Comparison of ENCODE assay signal across 26 cellular contexts in the genomic region with DNA sequence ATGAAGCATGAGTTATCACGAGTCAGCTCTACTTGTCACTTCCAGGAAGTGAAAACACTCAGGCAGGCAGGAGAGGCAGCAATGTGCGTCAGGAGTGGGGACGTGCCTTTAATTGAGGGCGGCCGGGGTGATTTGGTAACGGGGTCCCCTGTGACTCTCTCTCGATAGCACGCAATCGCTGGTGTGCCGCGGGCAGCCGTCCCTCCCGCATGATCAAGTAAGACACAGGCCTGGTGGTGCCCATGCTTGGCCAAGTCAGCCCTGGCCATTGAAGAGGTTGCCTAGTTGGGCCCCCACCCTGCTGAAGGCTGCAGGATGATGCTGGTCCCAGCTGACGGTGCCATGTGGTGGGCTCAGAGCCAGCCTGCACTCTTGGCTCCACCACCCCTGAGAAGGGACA. TPM values are rescaled to one million over a fixed set of nuclear protein-coding genes. Genes with fewer than 3 reads are reported as not detected.
"Had no signal": no experiment of that assay in that cellular context is flagged by ENCODE, and none has a peak within 500 bp of the region (broad histone marks: within the 10 kb centered on the region; RNA-seq: fewer than 3 reads in every experiment).

No MANE protein-coding gene starts in this region.

- H2AFZ ChIP-seq: PC-9 had no signal

- H3K36me3 ChIP-seq: brain microvascular endothelial cell, SJCRH30, WERI-Rb-1 had no signal

- H3K27me3 ChIP-seq: SJCRH30 had no signal

- H3K9me3 ChIP-seq: SJCRH30 had no signal

- H3K4me3 ChIP-seq: PC-9, SJCRH30 had no signal

- H3K27ac ChIP-seq: brain microvascular endothelial cell, PC-9, SJCRH30, WERI-Rb-1 had no signal

- H3K4me2 ChIP-seq: PC-9 had no signal

- ATAC-seq: activated CD4-positive, alpha-beta T cell treated with anti-CD3 and anti-CD28 coated beads for 36 hours; activated T-helper 17 cell treated with anti-CD3 and anti-CD28 coated beads, Interleukin-2, amount 50 U/mL, for 72 hours; SK-N-SH treated with all-trans-retinoic acid at 6 μM for 48 hours had no signal

- H3K4me1 ChIP-seq: SJCRH30 had no signal

- DNase-seq: activated CD4-positive, alpha-beta memory T cell treated with anti-CD3 and anti-CD28 coated beads, Interleukin-2, amount 10 ng/mL, durations not matched to agents 7 days and 5 days; activated CD4-positive, alpha-beta T cell treated with anti-CD3 and anti-CD28 coated beads for 36 hours; activated CD4-positive, alpha-beta T cell treated with anti-CD3 and anti-CD28 coated beads, Interleukin-2, amount 50 U/mL, for 1 hour; activated gamma-delta T cell treated with Interleukin-2 at 50 U/mL for 16 hours; activated naive CD4-positive, alpha-beta T cell treated with anti-CD3 and anti-CD28 coated beads, Interleukin-2, amount 10 ng/mL, durations not matched to agents 7 days and 5 days; activated naive CD8-positive, alpha-beta T cell treated with anti-CD3 and anti-CD28 coated beads for 36 hours; activated T-cell treated with anti-CD3 and anti-CD28 coated beads for 4 hours; activated T-cell treated with anti-CD3 and anti-CD28 coated beads, Interleukin-2, amount 50 U/mL, for 48 hours; brain microvascular endothelial cell; MM.1S; NCI-H1105 treated with DMSO at 0.1 percent for 48 hours; NCI-H1436 treated with DMSO at 0.1 percent for 48 hours; NCI-H187; NCI-H2081; NCI-H510A treated with DMSO at 0.1 percent for 48 hours; PC-9; SJCRH30; T-helper 2 cell; T1000; WERI-Rb-1 had no signal

RNA-seq across cellular contexts. Expression of a gene that starts 29.7 kb away (rescaled TPM):
- total RNA-seq: activated CD4-positive, alpha-beta memory T cell treated with anti-CD3 and anti-CD28 coated beads, Interleukin-2, amount 10 ng/mL, durations not matched to agents 7 days and 5 days; activated CD4-positive, alpha-beta T cell treated with anti-CD3 and anti-CD28 coated beads for 36 hours; activated CD8-positive, alpha-beta memory T cell treated with anti-CD3 and anti-CD28 coated beads for 36 hours; activated naive CD8-positive, alpha-beta T cell treated with anti-CD3 and anti-CD28 coated beads for 36 hours; activated T-helper 17 cell treated with anti-CD3 and anti-CD28 coated beads, Interleukin-2, amount 50 U/mL, for 72 hours; cardiac septum; PC-9; RPMI7951 had no signal
- polyA plus RNA-seq: adipose tissue had no signal
